10 cellular contexts compared by ENCODE assay signal in genomic region chr4:147596976-147597375, GRCh38. TPM values are rescaled to one million over a fixed set of nuclear protein-coding genes. Genes with fewer than 3 reads are reported as not detected.
A peak's percentile ranks its signal among the peaks of the same experiment; 100 is the strongest.
DNase-seq lines count a peak whose midpoint lies in the region; ATAC-seq and TF ChIP-seq lines count a peak whose summit lies in the region.
"Had no signal": no experiment of that assay in that cellular context is flagged by ENCODE, and none has a peak within 500 bp of the region (broad histone marks: within the 10 kb centered on the region; RNA-seq: fewer than 3 reads in every experiment).

No MANE protein-coding gene starts in this region.

- H3K9me2 ChIP-seq in GM23338 (ENCODE audit: insufficient read depth), result 0 out of 2 replicates have a peak, but pooled peaks cover 4% of the 10 kb centered on the region

- ATAC-seq in GM23338 (no peak), RWPE2 (ENCODE audit: low read depth) (peak; percentile 93), right cardiac atrium (no peak)

- 0 to 35% (median 0%) methylated on average over 1 of the region's 1 CpG for WGBS in stomach, 5 donors
- WGBS in right cardiac atrium, result 0% methylated on average over 1 of the region's 1 CpG

- H3K9me3 ChIP-seq in RWPE2 (ENCODE audit: severe bottlenecking) (no peaks in the 10 kb centered on the region), stomach (no peaks in the 10 kb centered on the region), right cardiac atrium (ENCODE audit: control insufficient read depth, low read length) (no peaks in the 10 kb centered on the region)

- H3K36me3 ChIP-seq in GM23338 (ENCODE audit: insufficient read depth) (no peaks in the 10 kb centered on the region), RWPE2 (ENCODE audit: low read depth) (no peaks in the 10 kb centered on the region), stomach (no peaks in the 10 kb centered on the region)

- intact Hi-C loops in stomach (cut with DNase I; ENCODE audit: low total_unique reads) (no loop called here), right cardiac atrium (cut with DNase I) (loop anchor here in 2 of 4 donors (10.0 kb wide), 2 partner anchors 572 to 582 kb away; no protein-coding TSS in a partner anchor)

- no peak for TF ChIP-seq POLR2A in stomach (IDR thresholded peaks at IDR 0.05)

- no peak for TF ChIP-seq EP300 in stomach (IDR thresholded peaks at IDR 0.05)

- no peaks in the 10 kb centered on the region for H3K79me2 ChIP-seq in GM23338 (replicated peaks; ENCODE audit: insufficient read depth)

- no peak overlapping the region for H3K27ac Mint-ChIP-seq in GM23338

- no peaks in the 10 kb centered on the region; the same call in 2 of the 3 replicates for H3K9me3 Mint-ChIP-seq in GM23338

- no peak overlapping the region for H3K4me3 Mint-ChIP-seq in GM23338

- no peaks in the 10 kb centered on the region for H3K36me3 Mint-ChIP-seq in GM23338 (ENCODE audit: low read depth)

- H3K4me1 Mint-ChIP-seq in GM23338, result peaks cover 20% of the 10 kb centered on the region

- H2AFZ ChIP-seq in GM23338, result peak overlapping the region; percentile 60; the same call in 1 of the 2 replicates

- H3K27me3 ChIP-seq in GM23338 (ENCODE audit: insufficient read depth) (no peaks in the 10 kb centered on the region), RWPE2 (ENCODE audit: insufficient read depth, poor library complexity, severe bottlenecking) (no peaks in the 10 kb centered on the region), stomach (no peaks in the 10 kb centered on the region), right cardiac atrium (ENCODE audit: control insufficient read depth, insufficient read depth) (no peaks in the 10 kb centered on the region)

- H3K4me3 ChIP-seq in GM23338 (no peak overlapping the region), RWPE2 (ENCODE audit: severe bottlenecking) (no peak overlapping the region), fibroblast of mammary gland (ENCODE audit: control insufficient read depth, low read depth, low read length) (no peak overlapping the region), stomach (no peak overlapping the region), right cardiac atrium (ENCODE audit: low read length) (no peak overlapping the region)

- H4K20me1 ChIP-seq in GM23338 (replicated peaks; ENCODE audit: insufficient read depth), result no peaks in the 10 kb centered on the region

- H3K27me3 Mint-ChIP-seq in GM23338 (ENCODE audit: insufficient read depth, low read depth, poor library complexity), result no peaks in the 10 kb centered on the region

- H3K4me1 ChIP-seq in GM23338 (ENCODE audit: insufficient read depth), result peaks cover 3% of the 10 kb centered on the region; the same call in 1 of the 2 replicates
- H3K4me1 ChIP-seq in RWPE2 (ENCODE audit: insufficient read depth, poor library complexity, severe bottlenecking), result peaks cover 23% of the 10 kb centered on the region
- peaks cover 0 to 15% (median 14%) of the 10 kb centered on the region in 4 donors for H3K4me1 ChIP-seq in stomach
- H3K4me1 ChIP-seq in right cardiac atrium (ENCODE audit: control insufficient read depth, insufficient read depth, low read length), result no peaks in the 10 kb centered on the region

- no peak overlapping the region for H3K27ac ChIP-seq in GM23338 (ENCODE audit: low read depth)
- peak overlapping the region; percentile 38 for H3K27ac ChIP-seq in RWPE2 (ENCODE audit: poor library complexity, severe bottlenecking)
- peak overlapping the region; percentile 13 to 66 (median 52) for H3K27ac ChIP-seq in stomach
- no peak overlapping the region for H3K27ac ChIP-seq in right cardiac atrium (ENCODE audit: low read length)

- no peak overlapping the region for H3K4me2 ChIP-seq in GM23338

- no peak for TF ChIP-seq CTCF in GM23338 (conservative IDR thresholded peaks at IDR 0.05; ENCODE audit: low read depth in 2 of 2)
- no peak for TF ChIP-seq CTCF in RWPE2 (IDR thresholded peaks at IDR 0.05; ENCODE audit: poor library complexity, severe bottlenecking)
- TF ChIP-seq CTCF in fibroblast of mammary gland (conservative IDR thresholded peaks at IDR 0.05; ENCODE audit: control insufficient read depth, insufficient read depth, low read depth, low read length), result no peak
- TF ChIP-seq CTCF in stomach (IDR thresholded peaks at IDR 0.05), result no peak

- H3F3A ChIP-seq in GM23338 (replicated peaks; ENCODE audit: low read depth), result no peaks in the 10 kb centered on the region

- no peak for DNase-seq in GM23338 (ENCODE audit: low spot score)
- peak; percentile 77 for DNase-seq in RWPE2 (ENCODE audit: low spot score)
- peak; percentile 75 for DNase-seq in fibroblast of mammary gland (ENCODE audit: low read depth)
- peak; percentile 79 for DNase-seq in stomach
- DNase-seq in stimulated activated CD4-positive, alpha-beta T cell treated with anti-CD3 and anti-CD28 coated beads, Interleukin-4, amount 100 ng/mL, for 1 hour, result no peak
- no peak for DNase-seq in midbrain (lab: John Stamatoyannopoulos, UW)
- DNase-seq in GOT3 (lab: John Stamatoyannopoulos, UW), result no peak
- no peak for DNase-seq in right cardiac atrium
- DNase-seq: cortex of kidney; stimulated activated CD4-positive, alpha-beta T cell treated with anti-CD3 and anti-CD28 coated beads, Interleukin-1b, Interleukin-23, amount 100 ng/mL, for 48 hours had no signal

TF ChIP-seq in GM23338, 12 proteins besides CTCF, POLR2A, EP300 and RAD21:
- no peak for TF ChIP-seq ZNF331 (CRISPR knock-in tag; IDR thresholded peaks at IDR 0.05; ENCODE audit: low read depth)
- no peak for TF ChIP-seq NANOG (IDR thresholded peaks at IDR 0.05; ENCODE audit: borderline replicate concordance)
- TF ChIP-seq ETS1 (IDR thresholded peaks at IDR 0.05), result no peak
- TF ChIP-seq EZH2phosphoT487 (IDR thresholded peaks at IDR 0.05; ENCODE audit: unreplicated experiment), result no peak
- no peak for TF ChIP-seq EZH2 (IDR thresholded peaks at IDR 0.05; ENCODE audit: low read depth, unreplicated experiment)

RNA-seq across cellular contexts. Expression of gene TMEM184C, which starts 20.2 kb away (rescaled TPM):
- 42.2 TPM in 2 replicates for total RNA-seq in GM23338 (2014; rRNA removed; shearing (Covaris generic))
- 12.6 and 15.1 TPM in 2 replicates for polyA plus RNA-seq in GM23338 (2016; fragmentation: Nextera tagmentation; extraction: Ambion mirVana)
- 10 to 100 TPM in 4 of 5 donors, 1 to 10 TPM in 1; 7.8 to 31.8 (median 20.6) TPM for total RNA-seq in stomach
- polyA plus RNA-seq in stomach, result 1 to 10 TPM; 5.1 to 6.3 (median 6.0) TPM
- total RNA-seq in right cardiac atrium, result 10 to 100 TPM; 27.4 to 31.3 (median 28.5) TPM
- 10.9 TPM for polyA plus RNA-seq in right cardiac atrium

Comparison
In these comparisons a context has a peak if more than half of its experiments do, and no peak if none do; other contexts are left out.
1. DNase-seq: peak in RWPE2 (single experiment), fibroblast of mammary gland (single experiment) and stomach (single experiment); none in GM23338 (single experiment), stimulated activated CD4-positive, alpha-beta T cell treated with anti-CD3 and anti-CD28 coated beads, Interleukin-4, amount 100 ng/mL, for 1 hour (single experiment), midbrain (single experiment), GOT3 (single experiment) and right cardiac atrium (0 of 3).
2. H3K27ac ChIP-seq: peak in RWPE2 (single experiment) and stomach (5 of 5); none in GM23338 (single experiment) and right cardiac atrium (single experiment).